ENCODE assay signal across 11 cellular contexts in genomic region chr14:73888971-73889370, GRCh38. TPM values are rescaled to one million over a fixed set of nuclear protein-coding genes. Genes with fewer than 3 reads are reported as not detected.
DNase-seq lines count a peak whose midpoint lies in the region; ATAC-seq and TF ChIP-seq lines count a peak whose summit lies in the region.
"Had no signal": no experiment of that assay in that cellular context is flagged by ENCODE, and none has a peak within 500 bp of the region (broad histone marks: within the 10 kb centered on the region; RNA-seq: fewer than 3 reads in every experiment).

No MANE protein-coding gene starts in this region.

- H3K4me1 ChIP-seq in CD8-positive, alpha-beta T cell (ENCODE audit: insufficient read depth, low read length) = peaks cover 19% of the 10 kb centered on the region
- H3K4me1 ChIP-seq in IMR-90 (ENCODE audit: control insufficient read depth, insufficient read depth, low read length) (peaks cover 2% of the 10 kb centered on the region; the same call in 1 of the 2 replicates), tibial nerve (peaks cover 0 to 44% (median 18%) of the 10 kb centered on the region in 4 donors)

- no peak overlapping the region for H2BK20ac ChIP-seq in IMR-90 (ENCODE audit: low read depth, low read length)

- ATAC-seq in CD8-positive, alpha-beta T cell = no peak
- ATAC-seq in IMR-90 (ENCODE audit: low read depth) (no peak), HG03378 (IDR thresholded peaks at IDR 0.05; ENCODE audit: unreplicated experiment) (no peak)

- no peak overlapping the region for H4K8ac ChIP-seq in IMR-90 (ENCODE audit: low read depth in 2 of 2, low read length in 2 of 2)

- H3K9ac ChIP-seq in IMR-90 (ENCODE audit: low read depth, low read length) = no peak overlapping the region

- no peaks in the 10 kb centered on the region for H3K9me3 ChIP-seq in CD8-positive, alpha-beta T cell (ENCODE audit: low read length)
- H3K9me3 ChIP-seq in IMR-90 (ENCODE audit: control insufficient read depth, insufficient read depth, low read length) (no peaks in the 10 kb centered on the region), tibial nerve (no peaks in the 10 kb centered on the region)

- in situ Hi-C loops in IMR-90 (cut with MboI; ENCODE audit: low sequenced_read_pairs) = no loop called here

- H3K4me3 ChIP-seq in CD8-positive, alpha-beta T cell (ENCODE audit: low read depth, low read length) = no peak overlapping the region
- no peak overlapping the region for H3K4me3 ChIP-seq in IMR-90 (ENCODE audit: insufficient read depth, low read depth, low read length)
- H3K4me3 ChIP-seq in tibial nerve = no peak overlapping the region

- no peak overlapping the region for H3K4ac ChIP-seq in IMR-90 (ENCODE audit: low read depth, low read length)

- H2AK5ac ChIP-seq in IMR-90 (ENCODE audit: low read depth, low read length) = no peak overlapping the region

- H2BK120ac ChIP-seq in IMR-90 (ENCODE audit: low read depth, low read length) = no peak overlapping the region

- no peak for TF ChIP-seq POLR2A in IMR-90 (IDR thresholded peaks at IDR 0.05; ENCODE audit: low read depth, low read length)
- no peak for TF ChIP-seq POLR2A in tibial nerve (IDR thresholded peaks at IDR 0.05)

- intact Hi-C loops in CD8-positive, alpha-beta T cell (cut with DNase I, micrococcal nuclease) = loop anchor here in 1 of 2 experiments (5.0 kb wide), 2 partner anchors 128 to 1113 kb away; partner anchors contain the start of genes BBOF1, EIF2B2 and ENTPD5
- intact Hi-C loops in IMR-90 (cut with micrococcal nuclease) = no loop called here

- H3K27ac Mint-ChIP-seq in CD8-positive, alpha-beta T cell = peak overlapping the region; percentile 15
- H3K27ac Mint-ChIP-seq in nephron = peak overlapping the region in 2 of 3 experiments; percentile 14 to 18

- peaks cover 4% of the 10 kb centered on the region for H3K36me3 ChIP-seq in CD8-positive, alpha-beta T cell (ENCODE audit: insufficient read depth, low read length)
- H3K36me3 ChIP-seq in IMR-90 (ENCODE audit: control insufficient read depth, insufficient read depth, low read length) (peaks cover 2% of the 10 kb centered on the region; the same call in 1 of the 2 replicates), tibial nerve (peaks cover 0 to 15% (median 0%) of the 10 kb centered on the region in 3 donors)

- H3K9me1 ChIP-seq in IMR-90 (ENCODE audit: insufficient read depth, low read length) = no peaks in the 10 kb centered on the region; the same call in none of the 2 replicates

- no peak overlapping the region for H2BK15ac ChIP-seq in IMR-90 (ENCODE audit: low read depth, low read length)

- H3K4me1 Mint-ChIP-seq in CD8-positive, alpha-beta T cell (ENCODE audit: low read depth) = peaks cover 50% of the 10 kb centered on the region
- H3K4me1 Mint-ChIP-seq in nephron = peaks cover 46% of the 10 kb centered on the region

- peaks cover 4 to 38% of the 10 kb centered on the region in 2 experiments for H3K79me1 ChIP-seq in IMR-90 (ENCODE audit: low read depth in 1 of 2, low read length in 2 of 2)

- no peak overlapping the region for H4K91ac ChIP-seq in IMR-90 (ENCODE audit: insufficient read depth, low read depth, low read length)

- dilution Hi-C loops in IMR-90 (cut with HindIII; ENCODE audit: low sequenced_read_pairs, unreplicated experiment) = no loop called here

- H4K5ac ChIP-seq in IMR-90 (ENCODE audit: low read depth, low read length) = no peak overlapping the region

- no peaks in the 10 kb centered on the region for H3K27me3 ChIP-seq in CD8-positive, alpha-beta T cell (ENCODE audit: insufficient read depth, low read length)
- H3K27me3 ChIP-seq in IMR-90 (ENCODE audit: control insufficient read depth, insufficient read depth, low read length) = no peaks in the 10 kb centered on the region
- H3K27me3 ChIP-seq in tibial nerve = no peaks in the 10 kb centered on the region

- no peak overlapping the region for H2BK5ac ChIP-seq in IMR-90 (ENCODE audit: low read depth, low read length, poor library complexity, severe bottlenecking)

- no TSS peak for BruUV-seq in IMR-90 (replicated peaks; lab: Mats Ljungman, UMichigan)

- no peaks in the 10 kb centered on the region for H3K27me3 Mint-ChIP-seq in CD8-positive, alpha-beta T cell (ENCODE audit: low read depth)
- H3K27me3 Mint-ChIP-seq in nephron (ENCODE audit: low read depth) = no peaks in the 10 kb centered on the region

- no peaks in the 10 kb centered on the region for H3K9me3 Mint-ChIP-seq in CD8-positive, alpha-beta T cell
- no peaks in the 10 kb centered on the region for H3K9me3 Mint-ChIP-seq in nephron

- no peak for TF ChIP-seq RAD21 in IMR-90 (IDR thresholded peaks at IDR 0.05; ENCODE audit: low read length)

- POLR2A ChIA-PET in CD8-positive, alpha-beta T cell (lab: Charles Lee) = no interaction called here
- POLR2A ChIA-PET in IMR-90 (lab: Charles Lee; ENCODE audit: unreplicated experiment) = no interaction called here

- DNase-seq in CD8-positive, alpha-beta T cell = no peak
- peak; percentile 28 for DNase-seq in IMR-90
- DNase-seq in amniotic epithelial cell (ENCODE audit: low read depth) = peak; percentile 39
- no peak for DNase-seq in DMS153 (lab: John Stamatoyannopoulos, UW)
- DNase-seq in tibial nerve (ENCODE audit: low spot score in 2 of 2) = no peak
- DNase-seq: H7, hippocampal formation, midbrain, NCI-H345 had no signal

- peaks cover 39% of the 10 kb centered on the region for H4K20me1 ChIP-seq in IMR-90 (ENCODE audit: insufficient read depth, low read length)

- CTCF ChIA-PET in CD8-positive, alpha-beta T cell (lab: Charles Lee) = interaction anchor here (0.6 to 1.5 kb wide), 2 partner anchors 161 to 179 kb away, joined by 3 to 4 read pairs; no protein-coding TSS in a partner anchor
- CTCF ChIA-PET in IMR-90 (lab: Yijun Ruan, JAX) = no interaction called here

- H3K56ac ChIP-seq in IMR-90 (ENCODE audit: extremely low read depth, insufficient read depth, low read length) = no peak overlapping the region

- H3K4me2 ChIP-seq in IMR-90 (ENCODE audit: low read depth, low read length) = no peak overlapping the region

- TF ChIP-seq EP300 in tibial nerve (IDR thresholded peaks at IDR 0.05) = no peak

- no peak overlapping the region for H2AFZ ChIP-seq in IMR-90 (replicated peaks; ENCODE audit: low read length, poor library complexity)

- no peak overlapping the region for H3K23ac ChIP-seq in IMR-90 (ENCODE audit: low read depth, low read length)

- no peak overlapping the region for H3K14ac ChIP-seq in IMR-90 (replicated peaks; ENCODE audit: low read depth, low read length)

- peak overlapping the region; percentile 98 for H3K4me3 Mint-ChIP-seq in CD8-positive, alpha-beta T cell
- peak overlapping the region in 2 of 3 experiments; percentile 63 to 97 for H3K4me3 Mint-ChIP-seq in nephron

- WGBS in IMR-90 (ENCODE audit: extremely low coverage in 2 of 2, insufficient read length in 1 of 2), 2 experiments = no CpG with 5 or more reads among the region's 2 CpGs
- 80 to 81% methylated on average over 2 of the region's 2 CpGs for WGBS in tibial nerve, 2 donors

- peaks cover 30% of the 10 kb centered on the region for H3K36me3 Mint-ChIP-seq in CD8-positive, alpha-beta T cell
- H3K36me3 Mint-ChIP-seq in nephron (ENCODE audit: low read depth) = peaks cover 9% of the 10 kb centered on the region

- H3K18ac ChIP-seq in IMR-90 (ENCODE audit: low read depth, low read length) = no peak overlapping the region

- TF ChIP-seq CTCF in CD8-positive, alpha-beta T cell (IDR thresholded peaks at IDR 0.05) = no peak
- no peak for TF ChIP-seq CTCF in IMR-90 (conservative IDR thresholded peaks at IDR 0.05; ENCODE audit: low read depth, low read length)
- no peak for TF ChIP-seq CTCF in nephron (IDR thresholded peaks at IDR 0.05; ENCODE audit: unreplicated experiment in 3 of 3)
- no peak for TF ChIP-seq CTCF in tibial nerve (IDR thresholded peaks at IDR 0.05)

- no peak overlapping the region for H2AK9ac ChIP-seq in IMR-90 (replicated peaks; ENCODE audit: low read depth, low read length, poor library complexity)

- H3K27ac ChIP-seq in CD8-positive, alpha-beta T cell (ENCODE audit: low read depth, low read length) = no peak overlapping the region
- H3K27ac ChIP-seq in IMR-90 (ENCODE audit: insufficient read depth, low read length) (no peak overlapping the region), tibial nerve (no peak overlapping the region)

TF ChIP-seq in IMR-90, 13 proteins besides CTCF, POLR2A, EP300 and RAD21 (continues in another document):
- TF ChIP-seq MAFK (IDR thresholded peaks at IDR 0.05; ENCODE audit: low read depth, low read length) (no peak), CHD1 (IDR thresholded peaks at IDR 0.05; ENCODE audit: low read depth, low read length) (no peak), RFX5 (IDR thresholded peaks at IDR 0.05; ENCODE audit: low read depth, low read length) (no peak), MAZ (IDR thresholded peaks at IDR 0.05; ENCODE audit: borderline replicate concordance, low read depth, low read length) (no peak), ELK1 (IDR thresholded peaks at IDR 0.05; ENCODE audit: borderline replicate concordance, low read depth, low read length) (no peak)
- TF ChIP-seq, protein P1, sequence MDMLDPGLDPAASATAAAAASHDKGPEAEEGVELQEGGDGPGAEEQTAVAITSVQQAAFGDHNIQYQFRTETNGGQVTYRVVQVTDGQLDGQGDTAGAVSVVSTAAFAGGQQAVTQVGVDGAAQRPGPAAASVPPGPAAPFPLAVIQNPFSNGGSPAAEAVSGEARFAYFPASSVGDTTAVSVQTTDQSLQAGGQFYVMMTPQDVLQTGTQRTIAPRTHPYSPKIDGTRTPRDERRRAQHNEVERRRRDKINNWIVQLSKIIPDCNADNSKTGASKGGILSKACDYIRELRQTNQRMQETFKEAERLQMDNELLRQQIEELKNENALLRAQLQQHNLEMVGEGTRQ (IDR thresholded peaks at IDR 0.05; ENCODE audit: low read depth, low read length) = no peak

RNA-seq across cellular contexts. Expression of gene ZNF410, which starts 2.3 kb away (rescaled TPM):
- 10 to 100 TPM; 86.6 to 89.2 TPM for total RNA-seq in CD8-positive, alpha-beta T cell
- total RNA-seq in IMR-90 (2012; rRNA removed) (73.9 and 89.1 TPM in 2 replicates), tibial nerve (10 to 100 TPM; 42.0 to 49.8 (median 46.8) TPM)
- polyA plus RNA-seq in IMR-90 (2012; rRNA removed) = 22.3 and 27.9 TPM in 2 replicates
- polyA plus RNA-seq in IMR-90 (2012; cell fraction: cytosol; rRNA removed) = 8.7 and 13.6 TPM in 2 replicates
- 10.1 and 55.1 TPM in 2 replicates for polyA plus RNA-seq in IMR-90 (2012; cell fraction: nucleus; rRNA removed; ENCODE audit: low replicate concordance)

RNA-seq across cellular contexts. Expression of gene PTGR2, which starts 37.3 kb away (rescaled TPM):
- 1 to 10 TPM; 1.2 to 1.4 TPM for total RNA-seq in CD8-positive, alpha-beta T cell
- total RNA-seq in IMR-90 (2012; rRNA removed) (1.3 and 2.8 TPM in 2 replicates), tibial nerve (10 to 100 TPM in 1 of 4 donors, 1 to 10 TPM in 3; 6.3 to 12.9 (median 9.0) TPM)
- 2.0 and 3.2 TPM in 2 replicates for polyA plus RNA-seq in IMR-90 (2012; rRNA removed)
- 0.48 and 0.99 TPM in 2 replicates for polyA plus RNA-seq in IMR-90 (2012; cell fraction: cytosol; rRNA removed)
- polyA plus RNA-seq in IMR-90 (2012; cell fraction: nucleus; rRNA removed; ENCODE audit: low replicate concordance) = 1.1 and 6.0 TPM in 2 replicates

Comparison
In these comparisons a context has a peak if more than half of its experiments do, and no peak if none do; other contexts are left out.
1. DNase-seq: peak in IMR-90 (single experiment) and amniotic epithelial cell (single experiment); none in CD8-positive, alpha-beta T cell (0 of 7), DMS153 (single experiment) and tibial nerve (0 of 2).